16 cellular contexts compared by ENCODE assay signal in genomic region chr5:92980491-92980890, GRCh38.
"Had no signal": no experiment of that assay in that cellular context is flagged by ENCODE, and none has a peak within 500 bp of the region (broad histone marks: within the 10 kb centered on the region; RNA-seq: fewer than 3 reads in every experiment).

No MANE protein-coding gene starts in this region.

- H3K4me1 Mint-ChIP-seq: T-helper 17 cell had no signal

- H3K27ac Mint-ChIP-seq: activated naive CD8-positive, alpha-beta T cell; effector memory CD8-positive, alpha-beta T cell; T-helper 17 cell had no signal

- H3K4me3 ChIP-seq: lung, ovary, right lobe of liver, thoracic aorta, upper lobe of left lung had no signal

- H3K27me3 Mint-ChIP-seq: activated naive CD8-positive, alpha-beta T cell; effector memory CD8-positive, alpha-beta T cell; T-helper 17 cell had no signal

- H3K36me3 Mint-ChIP-seq: activated naive CD8-positive, alpha-beta T cell had no signal

- H3K27me3 ChIP-seq: ovary, right lobe of liver, upper lobe of left lung had no signal

- DNase-seq: activated CD4-positive, CD25-positive, alpha-beta regulatory T cell treated with anti-CD3 and anti-CD28 coated beads, Interleukin-2, amount 50 U/mL, for 72 hours; activated gamma-delta T cell treated with Interleukin-2 at 50 U/mL for 16 hours; amniotic stem cell; effector memory CD8-positive, alpha-beta T cell; islet precursor cell; ovary; right lobe of liver; small intestine; stimulated activated CD4-positive, alpha-beta T cell treated with anti-CD3 and anti-CD28 coated beads, Interleukin-15, amount 100 ng/mL, for 24 hours; stimulated activated CD4-positive, alpha-beta T cell treated with anti-CD3 and anti-CD28 coated beads, Interleukin-2, amount 100 ng/mL, for 48 hours; T-helper 17 cell; upper lobe of left lung had no signal

- H3K4me3 Mint-ChIP-seq: activated naive CD8-positive, alpha-beta T cell; effector memory CD8-positive, alpha-beta T cell; T-helper 17 cell had no signal

- H3K27ac ChIP-seq: ovary, right lobe of liver, thoracic aorta, upper lobe of left lung, VCaP had no signal

- H3K4me1 ChIP-seq: right lobe of liver, upper lobe of left lung had no signal

- H3K9me3 ChIP-seq: ovary, right lobe of liver, thoracic aorta, upper lobe of left lung had no signal

- H3K36me3 ChIP-seq: ovary, right lobe of liver, thoracic aorta, upper lobe of left lung had no signal
